ENCODE assay signal across 8 cellular contexts in the genomic region with DNA sequence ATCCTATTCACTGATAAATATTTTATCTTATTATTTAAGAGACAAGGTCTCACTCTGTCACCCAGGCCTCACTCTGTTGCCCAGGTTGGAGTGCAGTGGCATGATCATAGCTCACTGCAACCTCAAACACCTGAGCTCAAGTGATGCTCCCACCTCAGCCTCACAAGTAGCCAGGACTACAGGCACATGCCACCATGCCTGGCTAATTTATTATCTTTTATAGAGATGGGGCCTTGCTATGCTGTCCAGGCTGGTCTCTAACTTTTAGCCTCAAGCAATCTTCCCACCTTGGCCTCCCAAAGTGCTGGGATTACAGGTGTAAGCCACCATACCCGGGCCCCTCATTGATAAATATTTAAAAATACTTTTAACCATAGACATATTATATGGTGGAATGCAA. TPM values are rescaled to one million over a fixed set of nuclear protein-coding genes. Genes with fewer than 3 reads are reported as not detected.
"Had no signal": no experiment of that assay in that cellular context is flagged by ENCODE, and none has a peak within 500 bp of the region (broad histone marks: within the 10 kb centered on the region; RNA-seq: fewer than 3 reads in every experiment).

No MANE protein-coding gene starts in this region.

RNA-seq across cellular contexts. Expression of gene GPR3, which starts 40.3 kb away (rescaled TPM):
- total RNA-seq: left lobe of liver had no signal

RNA-seq across cellular contexts. Expression of gene CD164L2, which starts 49.6 kb away (rescaled TPM):
- total RNA-seq: cerebellum, dermis blood vessel endothelial cell, left lobe of liver, osteoblast, pulmonary artery endothelial cell, sciatic nerve, skeletal muscle tissue, subcutaneous adipose tissue had no signal

RNA-seq across cellular contexts. Expression of gene FCN3, which starts 58.1 kb away (rescaled TPM):
- total RNA-seq: cerebellum, dermis blood vessel endothelial cell, osteoblast, skeletal muscle tissue had no signal
